ENCODE assay signal across 8 cellular contexts in the genomic region with DNA sequence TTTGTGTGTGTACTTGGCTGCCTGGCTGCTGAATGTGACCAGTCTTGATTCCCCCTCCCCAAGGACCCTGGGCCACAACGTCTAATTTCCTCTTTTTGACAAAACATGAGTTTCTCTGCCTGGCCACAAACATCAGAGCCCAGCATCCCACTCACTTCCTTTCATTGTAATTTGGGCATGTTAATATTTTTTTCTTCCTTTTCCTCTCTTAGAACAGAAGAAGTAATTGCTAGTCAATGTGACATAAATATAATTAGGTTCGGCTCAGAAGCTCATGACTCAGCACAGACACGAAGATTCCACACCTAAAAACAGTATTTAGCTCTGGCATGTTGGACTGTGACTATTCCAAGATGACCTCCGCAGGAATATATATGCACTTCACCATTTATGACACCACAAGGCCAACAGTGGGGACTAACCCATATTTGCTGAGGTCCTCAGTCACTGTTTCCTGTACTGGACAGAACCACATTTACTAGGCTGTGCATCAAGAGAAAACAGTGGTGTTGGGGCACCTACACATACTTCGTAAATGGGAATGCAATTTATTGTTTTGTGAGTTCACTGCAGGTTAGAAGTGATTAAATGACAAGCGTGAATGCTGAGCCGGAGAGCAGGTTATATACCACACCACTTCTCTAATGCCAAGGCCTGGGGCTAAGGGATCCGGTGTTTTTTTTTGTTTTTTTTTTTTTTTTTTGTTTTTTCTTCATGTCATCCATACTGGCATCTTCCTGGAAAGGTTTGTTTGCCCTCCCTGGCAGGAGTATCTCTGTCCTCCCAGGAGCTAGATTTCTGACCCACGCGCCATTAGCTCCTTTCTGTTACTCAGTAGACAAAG. TPM values are rescaled to one million over a fixed set of nuclear protein-coding genes. Genes with fewer than 3 reads are reported as not detected.
A peak's percentile ranks its signal among the peaks of the same experiment; 100 is the strongest.
DNase-seq lines count a peak whose midpoint lies in the region; ATAC-seq, FAIRE-seq and TF ChIP-seq lines count a peak whose summit lies in the region.

No MANE protein-coding gene starts in this region.

- H4K8ac ChIP-seq in H1 (ENCODE audit: extremely low read depth, insufficient read depth, low read length): no peak overlapping the region

- no peak for TF ChIP-seq CTCF in PC-3 (conservative IDR thresholded peaks at IDR 0.05; ENCODE audit: low read depth, low read length)
- no peak for TF ChIP-seq CTCF in H1 (IDR thresholded peaks at IDR 0.05; ENCODE audit: control extremely low read depth in 1 of 3, insufficient read depth in 1 of 3, low read depth in 1 of 3, low read length in 3 of 3)

- H3K23ac ChIP-seq in H1 (ENCODE audit: insufficient read length): no peak overlapping the region

- H2BK5ac ChIP-seq in H1 (ENCODE audit: low read depth, low read length): no peak overlapping the region

- POLR2A ChIA-PET in PC-3 (lab: Charles Lee; ENCODE audit: unreplicated experiment): interaction anchor here (0.5 to 2.3 kb wide), 7 partner anchors 28 to 312 kb away, joined by 3 to 17 read pairs (median 4); a partner anchor contains a TSS
- POLR2A ChIA-PET in H1 (lab: Charles Lee; ENCODE audit: partially characterized antibody): interaction anchor here (6.0 kb wide), 1 partner anchor 10 kb away, joined by 44 read pairs; no protein-coding TSS in a partner anchor

- peak overlapping the region; percentile 99 for H3K27ac ChIP-seq in PC-3 (ENCODE audit: low read length)
- no peak overlapping the region for H3K27ac ChIP-seq in H1 (ENCODE audit: low read depth, low read length)

- H3K79me2 ChIP-seq in PC-3 (ENCODE audit: low read length): no peaks in the 10 kb centered on the region
- no peaks in the 10 kb centered on the region for H3K79me2 ChIP-seq in H1 (ENCODE audit: control insufficient read depth in 1 of 2, insufficient read depth in 2 of 2, low read length in 2 of 2)

- CTCF ChIA-PET in PC-3 (lab: Charles Lee): interaction anchor here (0.6 to 2.0 kb wide), 2 partner anchors 97 to 113 kb away, joined by 4 to 17 read pairs; a partner anchor contains a TSS
- CTCF ChIA-PET in H1 (lab: Charles Lee; ENCODE audit: partially characterized antibody): interaction anchor here (0.7 to 6.0 kb wide), 23 partner anchors 11 to 156 kb away, joined by 3 to 69 read pairs (median 7); a partner anchor contains a TSS

- H2AFZ ChIP-seq in PC-3 (ENCODE audit: low read length) (no peak overlapping the region), H1 (ENCODE audit: low read length) (no peak overlapping the region)

- H3K4me3 ChIP-seq in PC-3 (ENCODE audit: low read length) (peak overlapping the region; percentile 61; the same call in 1 of the 2 replicates), H1 (ENCODE audit: extremely low read depth in 1 of 4, insufficient read depth in 2 of 4, low read depth in 3 of 4, low read length in 4 of 4) (no peak overlapping the region)

- no peak overlapping the region for H4K91ac ChIP-seq in H1 (replicated peaks; ENCODE audit: insufficient read length, low read length)

- peaks cover 18% of the 10 kb centered on the region for H3F3A ChIP-seq in PC-3 (ENCODE audit: low read length, unreplicated experiment)

- no peak for FAIRE-seq in H1 (lab: Jason Lieb, UNC)

- peak overlapping the region; percentile 90 for H3K4me2 ChIP-seq in PC-3 (ENCODE audit: low read length)
- no peak overlapping the region for H3K4me2 ChIP-seq in H1 (ENCODE audit: insufficient read depth in 1 of 2, low read depth in 2 of 2, low read length in 2 of 2)

- peaks cover 70% of the 10 kb centered on the region for H3K4me1 ChIP-seq in PC-3 (ENCODE audit: insufficient read depth, low read length)
- H3K4me1 ChIP-seq in H1 (replicated peaks in 1 of 4; ENCODE audit: control insufficient read depth in 3 of 4, insufficient read depth in 4 of 4, low read length in 3 of 4): peaks cover 5 to 21% (median 14%) of the 10 kb centered on the region in 4 experiments; a peak in 6 of 7 replicates

- H2BK12ac ChIP-seq in H1 (ENCODE audit: low read depth, low read length): peak overlapping the region; percentile 41; the same call in 1 of the 2 replicates

- H3K9me3 ChIP-seq in PC-3 (ENCODE audit: low read length): no peaks in the 10 kb centered on the region
- H3K9me3 ChIP-seq in H1 (ENCODE audit: insufficient read depth in 2 of 2, low read depth in 1 of 2, low read length in 1 of 2): no peaks in the 10 kb centered on the region

- no peaks in the 10 kb centered on the region for H4K20me1 ChIP-seq in PC-3 (ENCODE audit: low read length)
- H4K20me1 ChIP-seq in H1 (replicated peaks in 1 of 2; ENCODE audit: control insufficient read depth in 1 of 2, insufficient read depth in 2 of 2, low read length in 2 of 2): no peaks in the 10 kb centered on the region

- peak; percentile 54 for DNase-seq in GDM1 (lab: John Stamatoyannopoulos, UW)
- peak; percentile 35 for DNase-seq in PC-3
- DNase-seq in H1 (ENCODE audit: low read depth in 1 of 2, low spot score in 2 of 2): no peak
- DNase-seq in renal cortical epithelial cell (ENCODE audit: low read depth): peak; percentile 42
- no peak for DNase-seq in NCI-H2196 (lab: John Stamatoyannopoulos, UW; ENCODE audit: unreplicated experiment)
- no peak for DNase-seq in occipital lobe (lab: John Stamatoyannopoulos, UW)

- no peak for TF ChIP-seq RAD21 in H1 (IDR thresholded peaks at IDR 0.05 in 1 of 2, conservative IDR thresholded peaks at IDR 0.05 in 1 of 2; ENCODE audit: low read depth in 2 of 2, low read length in 2 of 2)

- BruUV-seq in PC-3 (replicated peaks; lab: Mats Ljungman, UMichigan): TSS peak; percentile 55

- H2BK120ac ChIP-seq in H1 (replicated peaks; ENCODE audit: low read depth, low read length): no peak overlapping the region

- peak; percentile 3 for ATAC-seq in PC-3
- ATAC-seq in HG03108 (IDR thresholded peaks at IDR 0.05; ENCODE audit: unreplicated experiment): no peak
- no peak for ATAC-seq in HG02870 (IDR thresholded peaks at IDR 0.05; ENCODE audit: unreplicated experiment)

- no peak for TF ChIP-seq EP300 in H1 (IDR thresholded peaks at IDR 0.05; ENCODE audit: borderline replicate concordance in 1 of 2, low read depth in 2 of 2, low read length in 2 of 2)

- H2BK15ac ChIP-seq in H1 (ENCODE audit: low read length): no peak overlapping the region

- H3K4ac ChIP-seq in H1 (replicated peaks; ENCODE audit: insufficient read length, low read depth, low read length): no peak overlapping the region

- H3K9ac ChIP-seq in PC-3 (ENCODE audit: low read length): peak overlapping the region; percentile 97
- H3K9ac ChIP-seq in H1 (replicated peaks in 1 of 4; ENCODE audit: extremely low read depth in 1 of 4, low read depth in 3 of 4, low read length in 3 of 4): no peak overlapping the region

- intact Hi-C loops in PC-3 (cut with micrococcal nuclease): loop anchor here (2.0 to 10.0 kb wide), 3 partner anchors 54 to 294 kb away; a partner anchor contains a TSS

- no peaks in the 10 kb centered on the region for H3K9me2 ChIP-seq in PC-3 (replicated peaks; ENCODE audit: low read length)

- no peak overlapping the region for H3K56ac ChIP-seq in H1 (replicated peaks; ENCODE audit: insufficient read length, low read depth, low read length)

- H3K14ac ChIP-seq in H1 (ENCODE audit: insufficient read length): no peak overlapping the region

- H3K36me3 ChIP-seq in PC-3 (ENCODE audit: low read depth, low read length): no peaks in the 10 kb centered on the region
- no peaks in the 10 kb centered on the region for H3K36me3 ChIP-seq in H1 (ENCODE audit: control insufficient read depth in 2 of 4, insufficient read depth in 4 of 4, low read length in 3 of 4)

- H3K27me3 ChIP-seq in PC-3 (ENCODE audit: low read length): no peaks in the 10 kb centered on the region
- no peaks in the 10 kb centered on the region for H3K27me3 ChIP-seq in H1 (replicated peaks in 1 of 4; ENCODE audit: control insufficient read depth in 3 of 4, extremely low read depth in 1 of 4, insufficient read depth in 3 of 4, low read length in 3 of 4)

- H3K18ac ChIP-seq in H1 (ENCODE audit: extremely low read depth, low read length): no peak overlapping the region

- no peak for TF ChIP-seq POLR2A in H1 (IDR thresholded peaks at IDR 0.05; ENCODE audit: control extremely low read depth in 1 of 2, low read depth in 2 of 2, low read length in 2 of 2)

- H3K79me1 ChIP-seq in H1 (ENCODE audit: low read depth, low read length): no peaks in the 10 kb centered on the region

- H2AK5ac ChIP-seq in H1 (ENCODE audit: low read depth, low read length): 0 out of 2 replicates have a peak overlapping the region, but pooled peaks have one; percentile 11

- H4K5ac ChIP-seq in H1 (ENCODE audit: insufficient read length, low read depth, low read length): no peak overlapping the region

- H3K23me2 ChIP-seq in H1 (ENCODE audit: low read depth, low read length): peaks cover 9% of the 10 kb centered on the region; the same call in 1 of the 2 replicates

- 89% methylated on average over 10 of the region's 10 CpGs; no CpG with 5 or more reads in 1 of the 2 experiments for WGBS in H1 (ENCODE audit: extremely low coverage in 1 of 2, insufficient coverage in 1 of 2, insufficient read length in 1 of 2, insufficient replicate concordance in 2 of 2, low coverage in 1 of 2, low lambda C conversion rate in 2 of 2, missing lambda C conversion rate in 1 of 2), 2 experiments

- 0 out of 2 replicates have a peak overlapping the region, but pooled peaks have one; percentile 8 for H2BK20ac ChIP-seq in H1 (ENCODE audit: low read length)

RNA-seq across cellular contexts. Expression of a gene that starts 4.2 kb away (rescaled TPM):
- total RNA-seq in PC-3 (2014; rRNA removed): 0.77 TPM in 1 of 2 replicates, not detected in the other
- total RNA-seq in H1 (2021; fragmentation: NEBNext Ultra II Directional; extraction: Animal tissue kit (Norgen Biotek cat#: 25700)): 0.89 and 1.3 TPM in 2 replicates
- polyA plus RNA-seq in H1 (2011; rRNA removed): 1.3 and 1.4 TPM in 2 replicates
- polyA plus RNA-seq in H1 (2011; cell fraction: cytosol; rRNA removed): 1.1 TPM
- 0.91 TPM for polyA plus RNA-seq in H1 (2011; cell fraction: nucleus; rRNA removed)
- 0.88 to 1.2 TPM (median 1.0 TPM) in 4 replicates for polyA plus RNA-seq in H1 (2012, experiment 1 of 2)
- polyA plus RNA-seq in H1 (2012, experiment 2 of 2): 0.41 TPM
- polyA plus RNA-seq in H1 (2013, experiment 1 of 2): 0.51 TPM
- polyA plus RNA-seq in H1 (2013, experiment 2 of 2): 0.63 TPM
- polyA minus RNA-seq in H1 (2011; rRNA and poly(A)+ RNA removed): 0.73 and 1.1 TPM in 2 replicates
- polyA minus RNA-seq in H1 (2011; cell fraction: cytosol; rRNA and poly(A)+ RNA removed): 0.95 TPM
- polyA minus RNA-seq in H1 (2011; cell fraction: nucleus; rRNA and poly(A)+ RNA removed): 1.00 TPM
- total RNA-seq in renal cortical epithelial cell: 1.4 and 5.1 TPM in 2 replicates
- not detected for total RNA-seq in occipital lobe

RNA-seq across cellular contexts. Expression of a gene that starts 55.1 kb away (rescaled TPM):
- total RNA-seq in PC-3 (2014; rRNA removed): 3.1 and 3.3 TPM in 2 replicates
- 26.1 and 29.1 TPM in 2 replicates for total RNA-seq in H1 (2021; fragmentation: NEBNext Ultra II Directional; extraction: Animal tissue kit (Norgen Biotek cat#: 25700))
- 10.6 and 12.5 TPM in 2 replicates for polyA plus RNA-seq in H1 (2011; rRNA removed)
- 14.3 TPM for polyA plus RNA-seq in H1 (2011; cell fraction: cytosol; rRNA removed)
- polyA plus RNA-seq in H1 (2011; cell fraction: nucleus; rRNA removed): 14.0 TPM
- 17.3 to 20.9 TPM (median 20.0 TPM) in 4 replicates for polyA plus RNA-seq in H1 (2012, experiment 1 of 2)
- 3.6 TPM for polyA plus RNA-seq in H1 (2012, experiment 2 of 2)
- 23.6 TPM for polyA plus RNA-seq in H1 (2013, experiment 1 of 2)
- 21.9 TPM for polyA plus RNA-seq in H1 (2013, experiment 2 of 2)
- 72.0 and 78.7 TPM in 2 replicates for polyA minus RNA-seq in H1 (2011; rRNA and poly(A)+ RNA removed)
- polyA minus RNA-seq in H1 (2011; cell fraction: cytosol; rRNA and poly(A)+ RNA removed): 24.0 TPM
- polyA minus RNA-seq in H1 (2011; cell fraction: nucleus; rRNA and poly(A)+ RNA removed): 35.1 TPM
- 3.1 and 7.5 TPM in 2 replicates for total RNA-seq in renal cortical epithelial cell
- total RNA-seq in occipital lobe: 52.7 TPM

Comparison
In these comparisons a context has a peak if more than half of its experiments do, and no peak if none do; other contexts are left out.
1. DNase-seq: peak in GDM1 (single experiment), PC-3 (single experiment) and renal cortical epithelial cell (single experiment); none in H1 (0 of 2), NCI-H2196 (single experiment) and occipital lobe (single experiment).